8 cellular contexts compared by ENCODE assay signal in genomic region chr18:49178736-49179135, GRCh38.
DNase-seq lines count a peak whose midpoint lies in the region; ATAC-seq and TF ChIP-seq lines count a peak whose summit lies in the region.

No MANE protein-coding gene starts in this region.

- no peak overlapping the region for H3K4me3 Mint-ChIP-seq in nephron progenitor cell

- H3K36me3 Mint-ChIP-seq in nephron progenitor cell (ENCODE audit: low read depth) = no peaks in the 10 kb centered on the region

- no peak overlapping the region for H3K9ac ChIP-seq in KMS-11

- no peak overlapping the region for H3K27ac Mint-ChIP-seq in nephron progenitor cell

- H4K20me1 ChIP-seq in KMS-11 (ENCODE audit: insufficient read depth) = no peaks in the 10 kb centered on the region

- TF ChIP-seq CTCF in KMS-11 (conservative IDR thresholded peaks at IDR 0.05; ENCODE audit: low read depth, low read length) (peak; percentile 93), choroid plexus epithelial cell (conservative IDR thresholded peaks at IDR 0.05; ENCODE audit: low read depth, low read length) (peak; percentile 80), nephron progenitor cell (IDR thresholded peaks at IDR 0.05) (peak; percentile 44)

- H3K4me2 ChIP-seq in KMS-11 = no peak overlapping the region

- no peaks in the 10 kb centered on the region for H3K27me3 Mint-ChIP-seq in nephron progenitor cell (ENCODE audit: low read depth, poor library complexity)

- no peak overlapping the region for H2AFZ ChIP-seq in KMS-11 (ENCODE audit: low read depth)

- no peak for ATAC-seq in HG03196 (IDR thresholded peaks at IDR 0.05; ENCODE audit: unreplicated experiment)

- no peaks in the 10 kb centered on the region for H3K27me3 ChIP-seq in KMS-11 (ENCODE audit: insufficient read depth, low read depth)
- no peaks in the 10 kb centered on the region for H3K27me3 ChIP-seq in effector memory CD4-positive, alpha-beta T cell (replicated peaks; ENCODE audit: control insufficient read depth, insufficient read depth, low read length, poor library complexity, severe bottlenecking)

- H3K9me3 Mint-ChIP-seq in nephron progenitor cell = no peaks in the 10 kb centered on the region

- H3K4me3 ChIP-seq in KMS-11 (IDR thresholded peaks at IDR 0.05; ENCODE audit: insufficient read depth, low read depth, low read length) = no peak overlapping the region
- no peak overlapping the region for H3K4me3 ChIP-seq in choroid plexus epithelial cell (ENCODE audit: low read depth, low read length)
- no peak overlapping the region for H3K4me3 ChIP-seq in effector memory CD4-positive, alpha-beta T cell (ENCODE audit: insufficient read depth, low read depth, low read length, poor library complexity, severe bottlenecking)

- DNase-seq in DMS53 treated with DMSO at 0.1 percent for 48 hours (lab: John Stamatoyannopoulos, UW; ENCODE audit: unreplicated experiment) = peak; percentile 17
- peak; percentile 46 for DNase-seq in choroid plexus epithelial cell (ENCODE audit: low read depth)
- DNase-seq in nephron progenitor cell = peak; percentile 33
- no peak for DNase-seq in ureter (ENCODE audit: low spot score)
- no peak for DNase-seq in activated CD4-positive, alpha-beta T cell treated with anti-CD3 and anti-CD28 coated beads for 1 hour
- DNase-seq in effector memory CD4-positive, alpha-beta T cell = no peak

- H3K9me3 ChIP-seq in effector memory CD4-positive, alpha-beta T cell (ENCODE audit: control insufficient read depth, low read length) = no peaks in the 10 kb centered on the region

- H3K79me2 ChIP-seq in KMS-11 (ENCODE audit: insufficient read depth, low read depth) = no peaks in the 10 kb centered on the region

- no peaks in the 10 kb centered on the region for H3K4me1 ChIP-seq in KMS-11 (ENCODE audit: low read depth, poor library complexity, severe bottlenecking)
- H3K4me1 ChIP-seq in effector memory CD4-positive, alpha-beta T cell (ENCODE audit: control insufficient read depth, insufficient read depth, low read length, poor library complexity, severe bottlenecking) = no peaks in the 10 kb centered on the region

- H3K4me1 Mint-ChIP-seq in nephron progenitor cell = peaks cover 13% of the 10 kb centered on the region

- H3K36me3 ChIP-seq in KMS-11 (ENCODE audit: insufficient read depth) = no peaks in the 10 kb centered on the region
- H3K36me3 ChIP-seq in effector memory CD4-positive, alpha-beta T cell (ENCODE audit: control insufficient read depth, insufficient read depth, low read length) = no peaks in the 10 kb centered on the region

- no peak overlapping the region for H3K27ac ChIP-seq in KMS-11
- H3K27ac ChIP-seq in effector memory CD4-positive, alpha-beta T cell (ENCODE audit: insufficient read depth, low read length, poor library complexity, severe bottlenecking) = no peak overlapping the region

Comparison
In these comparisons a context has a peak if more than half of its experiments do, and no peak if none do; other contexts are left out.
1. DNase-seq: peak in DMS53 treated with DMSO at 0.1 percent for 48 hours (single experiment), choroid plexus epithelial cell (single experiment) and nephron progenitor cell (single experiment); none in ureter (single experiment), activated CD4-positive, alpha-beta T cell treated with anti-CD3 and anti-CD28 coated beads for 1 hour (single experiment) and effector memory CD4-positive, alpha-beta T cell (0 of 3).
2. Peak in every context shown above with its lines, with median percentiles within 50 percentile points of each other: CTCF ChIP-seq.